Comparison of ENCODE assay signal across 1 cellular context in the genomic region with DNA sequence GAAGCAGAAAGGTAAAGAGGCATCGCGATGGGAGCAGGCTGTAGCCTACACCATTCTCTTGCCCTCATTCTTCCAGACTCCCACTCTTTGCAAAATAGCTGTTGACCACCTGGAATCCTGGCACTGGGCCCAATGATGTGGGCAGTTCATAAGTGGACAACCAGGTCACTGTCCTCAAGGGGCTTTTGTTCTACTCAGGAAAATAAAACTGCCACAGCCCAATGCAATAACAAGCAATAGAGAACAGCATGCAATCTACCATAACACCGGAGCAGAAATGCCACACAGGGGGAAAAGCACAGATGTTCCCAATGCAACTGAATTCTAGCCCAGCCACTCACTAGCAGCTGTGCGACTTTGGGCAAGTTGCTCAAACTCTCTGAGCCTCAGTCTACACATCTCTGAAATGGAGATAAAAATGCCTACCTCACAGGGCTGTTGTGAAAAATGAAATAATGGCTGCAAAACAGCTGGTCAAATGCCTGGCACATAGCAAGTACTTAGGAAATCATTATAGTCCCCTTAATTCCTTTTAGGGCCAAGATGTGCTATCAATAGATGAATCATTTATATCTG.
TF ChIP-seq lines count a peak whose summit lies in the region.

No MANE protein-coding gene starts in this region.

TF ChIP-seq in IMR-90, 13 proteins besides CTCF, POLR2A, EP300 and RAD21:
- TF ChIP-seq SMC3 (IDR thresholded peaks at IDR 0.05; ENCODE audit: low read depth, low read length) = no peak
- TF ChIP-seq CHD1 (IDR thresholded peaks at IDR 0.05; ENCODE audit: low read depth, low read length) = no peak
- no peak for TF ChIP-seq RFX5 (IDR thresholded peaks at IDR 0.05; ENCODE audit: low read depth, low read length)
- TF ChIP-seq BHLHE40 (IDR thresholded peaks at IDR 0.05; ENCODE audit: low read depth, low read length) = no peak
- no peak for TF ChIP-seq NFE2L2 (IDR thresholded peaks at IDR 0.05; ENCODE audit: low read depth, low read length)
- no peak for TF ChIP-seq MAFK (IDR thresholded peaks at IDR 0.05; ENCODE audit: low read depth, low read length)
- TF ChIP-seq RCOR1 (IDR thresholded peaks at IDR 0.05; ENCODE audit: insufficient replicate concordance, low read length) = no peak
- TF ChIP-seq CEBPB (IDR thresholded peaks at IDR 0.05; ENCODE audit: low read depth, low read length) = no peak
- TF ChIP-seq FOS (IDR thresholded peaks at IDR 0.05; ENCODE audit: low read depth, low read length) = no peak
- TF ChIP-seq, protein P1, sequence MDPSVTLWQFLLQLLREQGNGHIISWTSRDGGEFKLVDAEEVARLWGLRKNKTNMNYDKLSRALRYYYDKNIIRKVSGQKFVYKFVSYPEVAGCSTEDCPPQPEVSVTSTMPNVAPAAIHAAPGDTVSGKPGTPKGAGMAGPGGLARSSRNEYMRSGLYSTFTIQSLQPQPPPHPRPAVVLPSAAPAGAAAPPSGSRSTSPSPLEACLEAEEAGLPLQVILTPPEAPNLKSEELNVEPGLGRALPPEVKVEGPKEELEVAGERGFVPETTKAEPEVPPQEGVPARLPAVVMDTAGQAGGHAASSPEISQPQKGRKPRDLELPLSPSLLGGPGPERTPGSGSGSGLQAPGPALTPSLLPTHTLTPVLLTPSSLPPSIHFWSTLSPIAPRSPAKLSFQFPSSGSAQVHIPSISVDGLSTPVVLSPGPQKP (IDR thresholded peaks at IDR 0.05; ENCODE audit: borderline replicate concordance, low read depth, low read length) = no peak
- TF ChIP-seq, protein P2, sequence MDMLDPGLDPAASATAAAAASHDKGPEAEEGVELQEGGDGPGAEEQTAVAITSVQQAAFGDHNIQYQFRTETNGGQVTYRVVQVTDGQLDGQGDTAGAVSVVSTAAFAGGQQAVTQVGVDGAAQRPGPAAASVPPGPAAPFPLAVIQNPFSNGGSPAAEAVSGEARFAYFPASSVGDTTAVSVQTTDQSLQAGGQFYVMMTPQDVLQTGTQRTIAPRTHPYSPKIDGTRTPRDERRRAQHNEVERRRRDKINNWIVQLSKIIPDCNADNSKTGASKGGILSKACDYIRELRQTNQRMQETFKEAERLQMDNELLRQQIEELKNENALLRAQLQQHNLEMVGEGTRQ (IDR thresholded peaks at IDR 0.05; ENCODE audit: low read depth, low read length) = no peak
- no peak for TF ChIP-seq MAZ (IDR thresholded peaks at IDR 0.05; ENCODE audit: borderline replicate concordance, low read depth, low read length)
- no peak for TF ChIP-seq MXI1 (IDR thresholded peaks at IDR 0.05; ENCODE audit: borderline replicate concordance, low read depth, low read length)
